ENCODE assay signal across 24 cellular contexts in the genomic region with DNA sequence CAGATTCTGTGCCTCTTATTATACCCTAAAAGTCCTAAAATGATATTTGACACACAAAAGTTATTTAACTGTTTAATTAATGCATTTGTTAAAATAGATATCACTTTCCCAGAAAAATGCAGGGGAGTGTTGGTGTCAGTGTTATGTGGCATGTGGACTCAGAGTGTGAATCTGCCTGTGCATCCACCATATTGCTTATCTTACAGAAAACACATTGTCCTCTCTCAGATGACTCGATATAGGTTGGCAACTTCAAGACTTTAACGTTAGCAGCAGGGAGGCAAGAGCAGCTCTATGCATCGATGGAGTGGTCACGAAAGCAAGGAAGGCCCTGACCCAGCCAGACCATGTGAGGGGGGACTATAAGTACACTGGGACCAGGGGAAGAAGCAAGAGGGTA.
"Had no signal": no experiment of that assay in that cellular context is flagged by ENCODE, and none has a peak within 500 bp of the region (broad histone marks: within the 10 kb centered on the region; RNA-seq: fewer than 3 reads in every experiment).

No MANE protein-coding gene starts in this region.

- H3K9me3 ChIP-seq: left lung, lower lobe of right lung, right atrium auricular region, right lobe of liver, uterus had no signal

- H3K4me1 ChIP-seq: left lung, lower lobe of right lung, right atrium auricular region, right lobe of liver, tibial nerve, uterus had no signal

- ATAC-seq: left colon; left lung; lower lobe of right lung; naive thymus-derived CD8-positive, alpha-beta T cell; right lobe of liver; stimulated activated memory B cell treated with anti-CD40 and anti-IgM and Interleukin-4, amounts not matched to agents 10 μg/mL and 1 μg/mL and 100 μg/mL, for 72 hours; stimulated activated naive CD8-positive, alpha-beta T cell treated with anti-CD3 and anti-CD28 coated beads, Interleukin-15, amount 100 ng/mL, for 72 hours had no signal

- H3K27me3 ChIP-seq: left lung, right atrium auricular region, right lobe of liver, tibial nerve, uterus had no signal

- H3K4me3 ChIP-seq: left lung, lower lobe of right lung, right atrium auricular region, right lobe of liver, smooth muscle cell, tibial nerve, uterus had no signal

- FAIRE-seq: islet of Langerhans, kidney had no signal

- DNase-seq: hypothalamus; immature natural killer cell; kidney; left colon; left lung; lower lobe of right lung; mammary epithelial cell; mesenchymal stem cell; naive thymus-derived CD8-positive, alpha-beta T cell; nucleus accumbens; right lobe of liver; stimulated activated CD4-positive, alpha-beta T cell treated with anti-CD3 and anti-CD28 coated beads, Interleukin-1b, Interleukin-23, amount 100 ng/mL, for 48 hours; stimulated activated CD4-positive, alpha-beta T cell treated with anti-CD3 and anti-CD28 coated beads, Interleukin-2, amount 100 ng/mL, for 48 hours; stimulated activated CD4-positive, alpha-beta T cell treated with anti-CD3 and anti-CD28 coated beads, Interleukin-4, amount 100 ng/mL, for 4 hours; stimulated activated CD8-positive, alpha-beta memory T cell treated with anti-CD3 and anti-CD28 coated beads, Interleukin-4, amount 100 ng/mL, for 48 hours; stimulated activated naive CD4-positive, alpha-beta T cell treated with Interleukin-2 at 50 U/mL for 16 hours; stimulated activated naive CD8-positive, alpha-beta T cell treated with anti-CD3 and anti-CD28 coated beads, Interleukin-15, amount 100 ng/mL, for 72 hours; substantia nigra; uterus had no signal

- H3K36me3 ChIP-seq: left lung, lower lobe of right lung, right atrium auricular region, right lobe of liver, tibial nerve, uterus had no signal

- H3K27ac ChIP-seq: left lung, lower lobe of right lung, right atrium auricular region, right lobe of liver, tibial nerve, uterus had no signal
